Comparison of ENCODE assay signal across 33 cellular contexts in the genomic region with DNA sequence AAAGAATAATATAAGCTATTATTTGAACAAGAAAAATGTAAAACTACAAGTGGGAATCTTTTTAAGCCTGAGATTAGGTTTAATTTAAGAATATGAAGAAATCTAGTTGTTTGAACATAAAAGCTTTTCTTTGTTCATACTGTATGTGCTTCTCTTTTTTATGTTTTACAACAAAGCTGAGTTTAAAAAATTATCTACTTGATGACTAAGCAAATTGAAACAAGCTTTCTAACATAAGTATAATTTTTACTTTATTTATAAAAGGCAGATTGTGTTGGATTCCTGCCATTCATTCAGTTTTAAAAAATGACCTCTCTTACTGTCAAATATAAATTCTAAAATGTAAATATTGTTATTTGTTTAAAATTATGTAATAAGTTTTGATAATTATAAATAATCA.
"Had no signal": no experiment of that assay in that cellular context is flagged by ENCODE, and none has a peak within 500 bp of the region (broad histone marks: within the 10 kb centered on the region; RNA-seq: fewer than 3 reads in every experiment).

No MANE protein-coding gene starts in this region.

- H3K36me3 Mint-ChIP-seq: activated naive CD4-positive, alpha-beta T cell treated with anti-CD3 and anti-CD28 coated beads, Interleukin-2, amount 50 U/mL, for 24 hours; activated naive CD8-positive, alpha-beta T cell treated with anti-CD3 and anti-CD28 coated beads for 36 hours had no signal

- H3K4me1 Mint-ChIP-seq: activated B cell treated with CpG ODN at 0.5 μM for 24 hours; activated naive CD4-positive, alpha-beta T cell treated with anti-CD3 and anti-CD28 coated beads, Interleukin-2, amount 50 U/mL, for 24 hours; activated naive CD8-positive, alpha-beta T cell treated with anti-CD3 and anti-CD28 coated beads for 36 hours; activated naive CD8-positive, alpha-beta T cell treated with anti-CD3 and anti-CD28 coated beads, Interleukin-2, amount 50 U/mL, for 24 hours; endodermal cell; T-helper 17 cell had no signal

- H3K9me3 ChIP-seq: adrenal gland, body of pancreas, colonic mucosa, gastrocnemius medialis, heart left ventricle had no signal

- H3K27me3 ChIP-seq: adrenal gland, body of pancreas, colonic mucosa, dorsolateral prefrontal cortex, gastrocnemius medialis, heart left ventricle had no signal

- H3K4me1 ChIP-seq: adrenal gland, colonic mucosa, gastrocnemius medialis had no signal

- ATAC-seq: activated CD4-positive, CD25-positive, alpha-beta regulatory T cell treated with anti-CD3 and anti-CD28 coated beads, Interleukin-2, amount 50 U/mL, for 24 hours; activated CD8-positive, alpha-beta T cell treated with anti-CD3 and anti-CD28 coated beads for 36 hours; activated naive CD8-positive, alpha-beta T cell treated with anti-CD3 and anti-CD28 coated beads, Interleukin-2, amount 50 U/mL, for 24 hours; activated T-cell treated with anti-CD3 and anti-CD28 coated beads, Interleukin-2, amount 50 U/mL, for 4 hours; body of pancreas; esophagus mucosa; gastrocnemius medialis; heart left ventricle; T-helper 17 cell had no signal

- H3K27ac Mint-ChIP-seq: activated B cell treated with CpG ODN at 0.5 μM for 24 hours; activated CD8-positive, alpha-beta T cell treated with anti-CD3 and anti-CD28 coated beads for 36 hours; activated naive CD4-positive, alpha-beta T cell treated with anti-CD3 and anti-CD28 coated beads for 36 hours; activated naive CD4-positive, alpha-beta T cell treated with anti-CD3 and anti-CD28 coated beads, Interleukin-2, amount 50 U/mL, for 24 hours; activated naive CD8-positive, alpha-beta T cell treated with anti-CD3 and anti-CD28 coated beads for 36 hours; activated naive CD8-positive, alpha-beta T cell treated with anti-CD3 and anti-CD28 coated beads, Interleukin-2, amount 50 U/mL, for 24 hours; activated T-helper 2 cell treated with anti-CD3 and anti-CD28 coated beads, Interferon-gamma antibody, Interleukin-2, Interleukin-4, amounts not matched to agents 10 μg/mL and 5 μg/mL and 100 μg/mL, durations not matched to agents 14 hours and 24 hours and 36 hours; dendritic cell treated with granulocyte-macrophage colony-stimulating factor and Interleukin-4, amounts not matched to agents 40 ng/mL and 50 ng/mL, for 4 days; endodermal cell; T-helper 17 cell; T-helper 2 cell treated with Interferon-gamma antibody and Interleukin-4, amounts not matched to agents 5 μg/mL and 100 μg/mL, for 36 hours had no signal

- DNase-seq: activated B cell treated with CpG ODN at 0.5 μM for 24 hours; activated CD4-positive, alpha-beta T cell treated with anti-CD3 and anti-CD28 coated beads for 48 hours; activated CD4-positive, alpha-beta T cell treated with anti-CD3 and anti-CD28 coated beads, Interleukin-2, amount 50 U/mL, for 1 hour; activated CD4-positive, alpha-beta T cell treated with anti-CD3 and anti-CD28 coated beads, Interleukin-2, amount 50 U/mL, for 48 hours; activated CD8-positive, alpha-beta memory T cell treated with anti-CD3 and anti-CD28 coated beads for 24 hours; activated CD8-positive, alpha-beta T cell treated with anti-CD3 and anti-CD28 coated beads for 36 hours; activated effector memory CD4-positive, alpha-beta T cell treated with anti-CD3 and anti-CD28 coated beads, Interleukin-2, amount 50 U/mL, for 16 hours; activated naive CD4-positive, alpha-beta T cell treated with anti-CD3 and anti-CD28 coated beads for 36 hours; activated naive CD8-positive, alpha-beta T cell treated with anti-CD3 and anti-CD28 coated beads for 36 hours; activated naive CD8-positive, alpha-beta T cell treated with anti-CD3 and anti-CD28 coated beads, Interleukin-2, amount 50 U/mL, for 24 hours; activated T-cell treated with anti-CD3 and anti-CD28 coated beads, Interleukin-2, amount 50 U/mL, for 4 hours; adrenal gland; amygdala; aorta; body of pancreas; caudate nucleus; colonic mucosa; dorsolateral prefrontal cortex; effector memory CD4-positive, alpha-beta T cell; endodermal cell; foreskin fibroblast; gastrocnemius medialis; glutamatergic neuron; heart left ventricle; T-helper 17 cell; T1000; WERI-Rb-1 had no signal

- H3K4me3 ChIP-seq: adrenal gland, body of pancreas, colonic mucosa, dorsolateral prefrontal cortex, gastrocnemius medialis, heart left ventricle had no signal

- H3K4me3 Mint-ChIP-seq: activated B cell treated with CpG ODN at 0.5 μM for 24 hours; activated CD8-positive, alpha-beta T cell treated with anti-CD3 and anti-CD28 coated beads for 36 hours; activated naive CD4-positive, alpha-beta T cell treated with anti-CD3 and anti-CD28 coated beads for 36 hours; activated naive CD4-positive, alpha-beta T cell treated with anti-CD3 and anti-CD28 coated beads, Interleukin-2, amount 50 U/mL, for 24 hours; activated naive CD8-positive, alpha-beta T cell treated with anti-CD3 and anti-CD28 coated beads for 36 hours; activated naive CD8-positive, alpha-beta T cell treated with anti-CD3 and anti-CD28 coated beads, Interleukin-2, amount 50 U/mL, for 24 hours; activated T-cell treated with anti-CD3 and anti-CD28 coated beads, Interleukin-2, amount 50 U/mL, for 4 hours; dendritic cell treated with granulocyte-macrophage colony-stimulating factor and Interleukin-4, amounts not matched to agents 40 ng/mL and 50 ng/mL, for 4 days; endodermal cell; T-helper 17 cell; T-helper 2 cell treated with Interferon-gamma antibody and Interleukin-4, amounts not matched to agents 5 μg/mL and 100 μg/mL, for 36 hours had no signal

- H3K27ac ChIP-seq: adrenal gland, body of pancreas, colonic mucosa, dorsolateral prefrontal cortex, gastrocnemius medialis, heart left ventricle, WERI-Rb-1 had no signal

- H3K36me3 ChIP-seq: adrenal gland, colonic mucosa, gastrocnemius medialis, heart left ventricle, WERI-Rb-1 had no signal

- H3K9me3 Mint-ChIP-seq: activated naive CD4-positive, alpha-beta T cell treated with anti-CD3 and anti-CD28 coated beads for 36 hours; activated naive CD4-positive, alpha-beta T cell treated with anti-CD3 and anti-CD28 coated beads, Interleukin-2, amount 50 U/mL, for 24 hours; activated naive CD8-positive, alpha-beta T cell treated with anti-CD3 and anti-CD28 coated beads for 36 hours; activated naive CD8-positive, alpha-beta T cell treated with anti-CD3 and anti-CD28 coated beads, Interleukin-2, amount 50 U/mL, for 24 hours; activated T-cell treated with anti-CD3 and anti-CD28 coated beads, Interleukin-2, amount 50 U/mL, for 4 hours; activated T-helper 2 cell treated with anti-CD3 and anti-CD28 coated beads, Interferon-gamma antibody, Interleukin-2, Interleukin-4, amounts not matched to agents 10 μg/mL and 5 μg/mL and 100 μg/mL, durations not matched to agents 14 hours and 24 hours and 36 hours; dendritic cell treated with granulocyte-macrophage colony-stimulating factor and Interleukin-4, amounts not matched to agents 40 ng/mL and 50 ng/mL, for 4 days; endodermal cell; T-helper 2 cell treated with Interferon-gamma antibody and Interleukin-4, amounts not matched to agents 5 μg/mL and 100 μg/mL, for 36 hours had no signal

- H3K27me3 Mint-ChIP-seq: activated B cell treated with CpG ODN at 0.5 μM for 24 hours; activated CD8-positive, alpha-beta T cell treated with anti-CD3 and anti-CD28 coated beads for 36 hours; activated naive CD4-positive, alpha-beta T cell treated with anti-CD3 and anti-CD28 coated beads, Interleukin-2, amount 50 U/mL, for 24 hours; activated naive CD8-positive, alpha-beta T cell treated with anti-CD3 and anti-CD28 coated beads for 36 hours; activated naive CD8-positive, alpha-beta T cell treated with anti-CD3 and anti-CD28 coated beads, Interleukin-2, amount 50 U/mL, for 24 hours; dendritic cell treated with granulocyte-macrophage colony-stimulating factor and Interleukin-4, amounts not matched to agents 40 ng/mL and 50 ng/mL, for 4 days; T-helper 17 cell had no signal
